ENCODE assay signal across 22 cellular contexts in genomic region chr13:90899411-90899810, GRCh38.
"Had no signal": no experiment of that assay in that cellular context is flagged by ENCODE, and none has a peak within 500 bp of the region (broad histone marks: within the 10 kb centered on the region; RNA-seq: fewer than 3 reads in every experiment).

No MANE protein-coding gene starts in this region.

- ATAC-seq: esophagus mucosa, gastrocnemius medialis, heart right ventricle, left lung, left ventricle myocardium superior, lower lobe of right lung had no signal

- FAIRE-seq: endothelial cell of umbilical vein, keratinocyte had no signal

- H3K4me3 ChIP-seq: coronary artery, dorsolateral prefrontal cortex, esophagus squamous epithelium, gastrocnemius medialis, heart right ventricle, left lung, lower lobe of right lung had no signal

- DNase-seq: dermis blood vessel endothelial cell; dorsolateral prefrontal cortex; effector CD4-positive, alpha-beta T cell; effector memory CD4-positive, alpha-beta T cell; erythroblast; esophagus squamous epithelium; foreskin fibroblast; foreskin melanocyte; gastrocnemius medialis; glutamatergic neuron; head of caudate nucleus; heart right ventricle; hippocampal formation; left lung; left ventricle myocardium superior; lower lobe of right lung; mesendoderm; midbrain had no signal

- H3K27me3 ChIP-seq: dorsolateral prefrontal cortex, esophagus squamous epithelium, gastrocnemius medialis, heart right ventricle, left lung had no signal

- H3K4me1 ChIP-seq: esophagus squamous epithelium, gastrocnemius medialis, heart right ventricle, left lung, lower lobe of right lung had no signal

- H3K27ac ChIP-seq: coronary artery, dorsolateral prefrontal cortex, esophagus squamous epithelium, gastrocnemius medialis, heart right ventricle, left lung, lower lobe of right lung had no signal

- H3K9me3 ChIP-seq: esophagus squamous epithelium, gastrocnemius medialis, heart right ventricle, left lung, lower lobe of right lung had no signal

- H3K36me3 ChIP-seq: esophagus squamous epithelium, gastrocnemius medialis, heart right ventricle, left lung, lower lobe of right lung had no signal
